In genomic region chr19:11323601-11324078, GRCh38 we compare ENCODE assay signal across 3 cellular contexts.
TF ChIP-seq lines count a peak whose summit lies in the region.

No MANE protein-coding gene starts in this region.

TF ChIP-seq in A549, 52 proteins besides CTCF, POLR2A, EP300 and RAD21:
- no peak for TF ChIP-seq SMC3 (IDR thresholded peaks at IDR 0.05)
- TF ChIP-seq POLR2AphosphoS2 (conservative IDR thresholded peaks at IDR 0.05; ENCODE audit: low read length) = no peak
- no peak for TF ChIP-seq NR3C1 (IDR thresholded peaks at IDR 0.05)
- TF ChIP-seq SREBF2 (IDR thresholded peaks at IDR 0.05) = no peak
- no peak for TF ChIP-seq USF2 (IDR thresholded peaks at IDR 0.05)
- no peak for TF ChIP-seq HOXB13 (CRISPR knock-in tag; IDR thresholded peaks at IDR 0.05; ENCODE audit: low read depth)
- no peak for TF ChIP-seq REST (IDR thresholded peaks at IDR 0.05)
- no peak for TF ChIP-seq MAX (IDR thresholded peaks at IDR 0.05)
- no peak for TF ChIP-seq HEYL (CRISPR knock-in tag; IDR thresholded peaks at IDR 0.05)
- no peak for TF ChIP-seq CHD2 (IDR thresholded peaks at IDR 0.05; ENCODE audit: low read length, partially characterized antibody)
- no peak for TF ChIP-seq HDAC2 (IDR thresholded peaks at IDR 0.05)
- TF ChIP-seq FOSB (CRISPR knock-in tag; IDR thresholded peaks at IDR 0.05) = no peak
- no peak for TF ChIP-seq BCL3 (IDR thresholded peaks at IDR 0.05)
- TF ChIP-seq EHF (CRISPR knock-in tag; IDR thresholded peaks at IDR 0.05) = no peak

TF ChIP-seq in IMR-90, 13 proteins besides CTCF, POLR2A, EP300 and RAD21:
- TF ChIP-seq SMC3 (IDR thresholded peaks at IDR 0.05; ENCODE audit: low read depth, low read length) (no peak), MAZ (IDR thresholded peaks at IDR 0.05; ENCODE audit: borderline replicate concordance, low read depth, low read length) (0 out of 2 replicates have a peak, but pooled peaks have one; percentile 5)

TF ChIP-seq in K562, 482 proteins besides CTCF, POLR2A, EP300 and RAD21:
- TF ChIP-seq RBFOX2 (IDR thresholded peaks at IDR 0.05; ENCODE audit: low read depth, low read length) (0 out of 2 replicates have a peak, but pooled peaks have one; percentile 0), ZFP1 (CRISPR knock-in tag; IDR thresholded peaks at IDR 0.05) (no peak), KDM5B (IDR thresholded peaks at IDR 0.05; ENCODE audit: insufficient replicate concordance, low read depth, low read length) (peak; percentile 24)
